Comparison of ENCODE assay signal across 9 cellular contexts in the genomic region with DNA sequence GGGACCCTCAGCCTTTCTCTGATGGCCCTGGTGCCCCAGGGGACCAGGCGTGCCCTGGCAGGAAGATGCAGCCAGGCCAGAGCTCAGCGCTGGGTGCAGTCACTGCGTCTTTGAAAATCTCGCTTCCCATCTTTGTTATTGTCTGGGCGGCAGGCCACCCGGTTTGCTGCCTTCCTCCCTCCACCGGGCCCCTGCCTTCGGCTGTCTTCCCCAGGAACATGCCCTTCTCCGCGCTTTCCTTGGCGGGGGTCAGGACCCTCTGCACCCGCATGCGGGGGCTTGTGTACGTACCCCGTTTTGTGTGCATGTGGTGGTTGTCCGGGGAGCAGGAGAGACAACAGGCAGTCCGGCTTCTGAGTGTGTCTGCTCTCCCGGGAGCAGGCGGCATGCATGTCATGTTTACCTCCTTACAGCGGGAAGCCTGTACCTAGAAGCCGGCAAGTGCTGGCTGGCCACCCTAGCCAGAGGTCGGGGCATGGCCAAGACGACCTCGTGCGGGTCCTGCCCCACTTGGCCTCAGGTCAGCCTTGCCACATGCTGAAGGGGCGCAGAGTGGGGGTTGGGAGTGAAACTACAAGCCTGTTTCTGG. TPM values are rescaled to one million over a fixed set of nuclear protein-coding genes. Genes with fewer than 3 reads are reported as not detected.
DNase-seq lines count a peak whose midpoint lies in the region; ATAC-seq and TF ChIP-seq lines count a peak whose summit lies in the region.
"Had no signal": no experiment of that assay in that cellular context is flagged by ENCODE, and none has a peak within 500 bp of the region (broad histone marks: within the 10 kb centered on the region; RNA-seq: fewer than 3 reads in every experiment).

No MANE protein-coding gene starts in this region.

- H3K9me3 Mint-ChIP-seq in CD8-positive, alpha-beta T cell = no peaks in the 10 kb centered on the region

- no peaks in the 10 kb centered on the region for H3K9me3 ChIP-seq in CD8-positive, alpha-beta T cell (ENCODE audit: low read length)
- H3K9me3 ChIP-seq in heart right ventricle = no peaks in the 10 kb centered on the region
- H3K9me3 ChIP-seq in testis = no peaks in the 10 kb centered on the region

- H3K4me1 ChIP-seq in CD8-positive, alpha-beta T cell (ENCODE audit: insufficient read depth, low read length) = peaks cover 8% of the 10 kb centered on the region
- peaks cover 26 to 80% (median 43%) of the 10 kb centered on the region in 9 donors for H3K4me1 ChIP-seq in heart right ventricle
- H3K4me1 ChIP-seq in testis = peaks cover 5% of the 10 kb centered on the region

- intact Hi-C loops in CD8-positive, alpha-beta T cell (cut with DNase I, micrococcal nuclease) = loop anchor here in 1 of 2 experiments (1.0 kb wide), 1 partner anchor 47 kb away; no protein-coding TSS in a partner anchor
- intact Hi-C loops in heart right ventricle (cut with DNase I) = loop anchor here in 4 of 10 donors (1.0 to 5.0 kb wide), 5 partner anchors 24 to 291 kb away; no protein-coding TSS in a partner anchor
- intact Hi-C loops in testis (cut with DNase I; ENCODE audit: low total_unique reads) = no loop called here

- no peak for ATAC-seq in CD8-positive, alpha-beta T cell
- ATAC-seq in heart right ventricle (peak in 7 of 8 donors; percentile 1 to 74 (median 52)), HG02981 (IDR thresholded peaks at IDR 0.05; ENCODE audit: unreplicated experiment) (no peak)

- POLR2A ChIA-PET in CD8-positive, alpha-beta T cell (lab: Charles Lee) = no interaction called here

- no peak overlapping the region for H3K27ac Mint-ChIP-seq in CD8-positive, alpha-beta T cell

- no peak overlapping the region for H3K27ac ChIP-seq in CD8-positive, alpha-beta T cell (ENCODE audit: low read depth, low read length)
- H3K27ac ChIP-seq in heart right ventricle = peak overlapping the region in 9 of 10 donors; percentile 25 to 89 (median 82)
- no peak overlapping the region for H3K27ac ChIP-seq in testis

- peaks cover 18% of the 10 kb centered on the region for H3K27me3 ChIP-seq in CD8-positive, alpha-beta T cell (ENCODE audit: insufficient read depth, low read length)
- H3K27me3 ChIP-seq in heart right ventricle (peaks cover 0 to 54% (median 0%) of the 10 kb centered on the region in 7 donors), testis (no peaks in the 10 kb centered on the region)

- H3K36me3 Mint-ChIP-seq in CD8-positive, alpha-beta T cell = no peaks in the 10 kb centered on the region

- TF ChIP-seq POLR2A in testis (IDR thresholded peaks at IDR 0.05) = no peak

- WGBS in heart right ventricle, 2 donors = 38 to 57% methylated on average over 26 of the region's 26 CpGs
- WGBS in testis, 2 donors = 51 to 69% methylated on average over 23 to 26 of the region's 26 CpGs

- no peaks in the 10 kb centered on the region for H3K36me3 ChIP-seq in CD8-positive, alpha-beta T cell (ENCODE audit: insufficient read depth, low read length)
- H3K36me3 ChIP-seq in heart right ventricle = peaks cover 0 to 6% (median 0%) of the 10 kb centered on the region in 9 donors
- H3K36me3 ChIP-seq in testis (ENCODE audit: low read depth, missing control alignments) = no peaks in the 10 kb centered on the region

- no peak for DNase-seq in CD8-positive, alpha-beta T cell
- no peak for DNase-seq in astrocyte of the spinal cord (ENCODE audit: low read depth, low spot score)
- peak; percentile 53 to 69 for DNase-seq in heart right ventricle
- DNase-seq in retina = peak; percentile 76
- no peak for DNase-seq in testis
- DNase-seq in SHP77 (lab: John Stamatoyannopoulos, UW) = no peak
- no peak for DNase-seq in COLO829 (ENCODE audit: low spot score)
- DNase-seq: NCI-H1694 had no signal

- no peak for TF ChIP-seq CTCF in CD8-positive, alpha-beta T cell (IDR thresholded peaks at IDR 0.05)
- TF ChIP-seq CTCF in astrocyte of the spinal cord (IDR thresholded peaks at IDR 0.05; ENCODE audit: low read depth, low read length) (no peak), heart right ventricle (IDR thresholded peaks at IDR 0.05) (no peak), testis (IDR thresholded peaks at IDR 0.05) (no peak)

- CTCF ChIA-PET in CD8-positive, alpha-beta T cell (lab: Charles Lee) = no interaction called here

- H3K4me3 ChIP-seq in CD8-positive, alpha-beta T cell (ENCODE audit: low read depth, low read length) = no peak overlapping the region
- H3K4me3 ChIP-seq in astrocyte of the spinal cord (ENCODE audit: low read depth, low read length) = peak overlapping the region; percentile 65
- H3K4me3 ChIP-seq in heart right ventricle = peak overlapping the region in 9 of 10 donors; percentile 12 to 70 (median 58)
- no peak overlapping the region for H3K4me3 ChIP-seq in testis

- H3K27me3 Mint-ChIP-seq in CD8-positive, alpha-beta T cell (ENCODE audit: low read depth) = peaks cover 21% of the 10 kb centered on the region

- H3K4me1 Mint-ChIP-seq in CD8-positive, alpha-beta T cell (ENCODE audit: low read depth) = peaks cover 23% of the 10 kb centered on the region

- in situ Hi-C loops in astrocyte of the spinal cord (cut with HindIII; ENCODE audit: low sequenced_read_pairs) = no loop called here

- H3K4me3 Mint-ChIP-seq in CD8-positive, alpha-beta T cell = peak overlapping the region; percentile 66

RNA-seq across cellular contexts. Expression of a gene that starts 49.5 kb away (rescaled TPM):
- total RNA-seq in CD8-positive, alpha-beta T cell = 1 to 10 TPM in 1 of 2 experiments, under 1 TPM in 1; 0.58 to 1.2 TPM
- total RNA-seq in heart right ventricle = 10 to 100 TPM; 48.1 to 71.1 (median 56.5) TPM
- polyA plus RNA-seq in heart right ventricle = 10 to 100 TPM; 18.1 to 36.5 TPM
- 100 to 1,000 TPM; 102 to 136 TPM for total RNA-seq in testis
- polyA plus RNA-seq in testis (ENCODE audit: insufficient read depth, low read depth, low replicate concordance) = 57.7 TPM

Comparison
In these comparisons a context has a peak if more than half of its experiments do, and no peak if none do; other contexts are left out.
1. ATAC-seq: peak in heart right ventricle (7 of 8); none in CD8-positive, alpha-beta T cell (single experiment) and HG02981 (single experiment).
2. DNase-seq: peak in heart right ventricle (2 of 2) and retina (single experiment); none in CD8-positive, alpha-beta T cell (0 of 7), astrocyte of the spinal cord (single experiment), testis (single experiment), SHP77 (0 of 2) and COLO829 (single experiment).
3. H3K27ac ChIP-seq: peak in heart right ventricle (9 of 10); none in CD8-positive, alpha-beta T cell (single experiment) and testis (0 of 2).
4. H3K4me3 ChIP-seq: peak in astrocyte of the spinal cord (single experiment) and heart right ventricle (9 of 10); none in CD8-positive, alpha-beta T cell (single experiment) and testis (0 of 2).
5. RNA of a gene that starts 49.5 kb away (total RNA-seq): 102 to 136 TPM in testis and 48.1 to 71.1 TPM in heart right ventricle; 0.58 to 1.2 TPM in CD8-positive, alpha-beta T cell; every median in the first group is over 10 times any median in the second.